In the genomic region with DNA sequence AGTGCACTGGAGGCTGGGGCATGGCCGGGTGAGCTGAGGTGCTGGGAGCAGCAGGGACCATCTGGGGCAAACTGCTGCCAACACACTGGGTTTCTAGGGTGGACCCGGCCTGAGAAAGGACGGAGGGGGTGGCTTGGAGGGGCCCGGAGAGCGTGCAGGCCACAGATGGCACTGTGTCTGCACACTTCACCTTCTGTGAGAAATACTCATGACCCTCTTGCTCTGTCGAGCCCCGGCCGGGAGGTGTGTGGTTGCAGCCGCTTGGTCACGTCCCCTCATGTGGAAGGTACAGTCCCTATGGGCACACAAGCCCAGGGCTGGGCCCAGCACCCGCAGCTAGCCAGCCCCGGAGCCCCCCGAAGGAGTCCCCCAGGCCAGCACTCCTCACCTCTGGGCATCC, we compare ENCODE assay signal across 12 cellular contexts. TPM values are rescaled to one million over a fixed set of nuclear protein-coding genes. Genes with fewer than 3 reads are reported as not detected.
DNase-seq lines count a peak whose midpoint lies in the region; ATAC-seq lines count a peak whose summit lies in the region.
"Had no signal": no experiment of that assay in that cellular context is flagged by ENCODE, and none has a peak within 500 bp of the region (broad histone marks: within the 10 kb centered on the region; RNA-seq: fewer than 3 reads in every experiment).

No MANE protein-coding gene starts in this region.

- H3K27ac ChIP-seq in naive thymus-derived CD4-positive, alpha-beta T cell (ENCODE audit: low read depth, low read length), result no peak overlapping the region
- H3K27ac ChIP-seq: foreskin keratinocyte had no signal

- no peaks in the 10 kb centered on the region for H3K36me3 Mint-ChIP-seq in naive thymus-derived CD4-positive, alpha-beta T cell

- peak overlapping the region; percentile 41 to 79 (median 70) for H3K4me3 Mint-ChIP-seq in naive thymus-derived CD4-positive, alpha-beta T cell

- CTCF ChIA-PET in naive thymus-derived CD4-positive, alpha-beta T cell (lab: Charles Lee), result interaction anchor here (0.6 kb wide), 2 partner anchors 91 to 172 kb away, joined by 3 read pairs; no protein-coding TSS in a partner anchor

- no peaks in the 10 kb centered on the region for H3K27me3 ChIP-seq in naive thymus-derived CD4-positive, alpha-beta T cell (ENCODE audit: control insufficient read depth in 2 of 2, insufficient read depth in 2 of 2, low read length in 2 of 2)

- POLR2A ChIA-PET in naive thymus-derived CD4-positive, alpha-beta T cell (lab: Charles Lee), result interaction anchor here (0.8 to 2.1 kb wide), 4 partner anchors 18 to 59 kb away, joined by 3 to 8 read pairs (median 6); no protein-coding TSS in a partner anchor

- H3K36me3 ChIP-seq in naive thymus-derived CD4-positive, alpha-beta T cell (ENCODE audit: control insufficient read depth in 2 of 3, insufficient read depth in 3 of 3, low read length in 3 of 3), result no peaks in the 10 kb centered on the region

- no peaks in the 10 kb centered on the region for H3K9me3 ChIP-seq in naive thymus-derived CD4-positive, alpha-beta T cell (ENCODE audit: control insufficient read depth in 2 of 3, low read length in 3 of 3)

- H3K4me3 ChIP-seq in naive thymus-derived CD4-positive, alpha-beta T cell (ENCODE audit: low read length), result peak overlapping the region; percentile 19

- ATAC-seq in GM18498 (IDR thresholded peaks at IDR 0.05; ENCODE audit: unreplicated experiment) (peak; percentile 37), GM21576 (IDR thresholded peaks at IDR 0.05; ENCODE audit: unreplicated experiment) (peak; percentile 29), GM19455 (IDR thresholded peaks at IDR 0.05; ENCODE audit: unreplicated experiment) (no peak)
- ATAC-seq in naive thymus-derived CD4-positive, alpha-beta T cell, result no peak
- ATAC-seq: foreskin keratinocyte had no signal

- DNase-seq in MV-4-11 (lab: John Stamatoyannopoulos, UW), result peak; percentile 45
- DNase-seq in naive thymus-derived CD4-positive, alpha-beta T cell, result no peak
- no peak for DNase-seq in globus pallidus (ENCODE audit: low spot score)
- DNase-seq in NCI-H510A treated with DMSO at 0.1 percent for 48 hours (lab: John Stamatoyannopoulos, UW), result no peak
- DNase-seq in NCI-H2081 treated with DMSO at 0.1 percent for 48 hours (lab: John Stamatoyannopoulos, UW), result no peak
- DNase-seq: activated CD8-positive, alpha-beta memory T cell treated with anti-CD3 and anti-CD28 coated beads, Interleukin-2, amount 50 U/mL, for 48 hours; foreskin keratinocyte; mammary epithelial cell; NCI-H2107 had no signal

- H3K27me3 Mint-ChIP-seq in naive thymus-derived CD4-positive, alpha-beta T cell, result peaks cover 0 to 26% (median 0%) of the 10 kb centered on the region in 5 donors

- peaks cover 16 to 37% of the 10 kb centered on the region in 2 donors for H3K4me1 ChIP-seq in naive thymus-derived CD4-positive, alpha-beta T cell (ENCODE audit: control insufficient read depth in 2 of 2, insufficient read depth in 2 of 2, low read length in 2 of 2)
- H3K4me1 ChIP-seq: foreskin keratinocyte had no signal

- intact Hi-C loops in naive thymus-derived CD4-positive, alpha-beta T cell (cut with micrococcal nuclease), result loop anchor here in 1 of 2 donors (2.0 to 5.0 kb wide), 2 partner anchors 18 to 46 kb away; no protein-coding TSS in a partner anchor

- H3K27ac Mint-ChIP-seq in naive thymus-derived CD4-positive, alpha-beta T cell, result peak overlapping the region in 7 of 9 donors; percentile 44 to 89 (median 75)

- no peaks in the 10 kb centered on the region for H3K9me3 Mint-ChIP-seq in naive thymus-derived CD4-positive, alpha-beta T cell

- peaks cover 26 to 52% (median 46%) of the 10 kb centered on the region in 7 donors for H3K4me1 Mint-ChIP-seq in naive thymus-derived CD4-positive, alpha-beta T cell

RNA-seq across cellular contexts. Expression of gene RBM38, which starts 59.7 kb away (rescaled TPM):
- 100 to 1,000 TPM in 4 of 5 experiments, 10 to 100 TPM in 1; 70.6 to 260 (median 127) TPM for total RNA-seq in naive thymus-derived CD4-positive, alpha-beta T cell
- 100 to 1,000 TPM in 1 of 2 donors, 10 to 100 TPM in 1; 63.0 to 129 TPM for polyA plus RNA-seq in naive thymus-derived CD4-positive, alpha-beta T cell

Comparison
In these comparisons a context has a peak if more than half of its experiments do, and no peak if none do; other contexts are left out.
1. ATAC-seq: peak in GM18498 (single experiment) and GM21576 (single experiment); none in naive thymus-derived CD4-positive, alpha-beta T cell (single experiment) and GM19455 (single experiment).